Comparison of ENCODE assay signal across 8 cellular contexts in the genomic region with DNA sequence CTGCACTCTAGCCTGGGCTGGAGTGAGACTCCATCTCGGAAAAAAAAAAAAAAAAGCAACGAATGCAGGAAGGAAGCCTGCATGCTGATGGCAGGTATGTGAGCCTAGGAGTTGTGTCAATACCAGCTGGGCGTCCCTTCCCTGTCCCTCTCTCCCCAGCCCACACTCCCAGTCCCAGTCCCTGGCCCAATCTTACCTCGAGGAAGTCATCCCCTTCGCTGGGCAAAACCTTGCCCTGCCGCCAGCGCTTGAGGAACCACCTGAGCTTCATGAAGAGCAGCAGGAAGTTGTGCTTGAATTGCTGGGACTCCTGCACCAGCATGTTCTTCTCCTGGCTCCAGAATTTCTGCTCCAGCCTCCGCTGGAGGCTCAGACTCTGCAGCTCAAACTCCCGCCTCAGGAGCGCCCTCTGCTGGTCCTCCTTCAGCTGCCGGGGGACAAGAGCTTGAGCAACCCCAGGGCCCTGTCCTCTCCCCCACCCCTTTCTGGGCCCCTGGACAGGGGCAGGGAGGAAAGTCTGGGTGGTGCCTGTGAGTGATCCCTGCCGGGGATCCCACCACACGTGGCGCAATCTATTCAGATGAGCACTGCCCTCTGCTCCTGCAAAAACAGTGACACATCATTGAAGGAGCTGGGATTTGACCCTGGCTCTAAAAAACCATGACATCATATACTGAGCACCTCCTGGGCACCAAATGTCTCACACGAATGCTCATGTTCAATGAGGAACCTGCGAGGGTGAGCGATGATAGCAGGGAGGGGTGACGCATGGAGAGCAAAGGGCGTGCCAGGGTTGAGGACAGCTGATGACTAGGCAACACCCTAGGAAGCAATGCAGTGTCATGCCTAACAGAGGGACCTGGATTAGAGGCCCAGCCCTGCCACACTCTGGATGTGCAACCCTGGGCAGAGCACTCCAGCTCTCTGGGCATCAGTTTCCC.
DNase-seq lines count a peak whose midpoint lies in the region; ATAC-seq and TF ChIP-seq lines count a peak whose summit lies in the region.

No MANE protein-coding gene starts in this region.

- ATAC-seq in HG03039 (IDR thresholded peaks at IDR 0.05; ENCODE audit: unreplicated experiment) (no peak), HG02870 (IDR thresholded peaks at IDR 0.05; ENCODE audit: unreplicated experiment) (no peak)

- DNase-seq in HS-27A (ENCODE audit: low read depth) (peak; percentile 72), T-helper 9 cell (peak; percentile 76), astrocyte of the hippocampus (ENCODE audit: low read depth, low spot score) (peak; percentile 49), iPS-NIHi7 (ENCODE audit: extremely low spot score) (peak; percentile 85)
- peak; percentile 77 for DNase-seq in stimulated activated CD4-positive, alpha-beta T cell treated with anti-CD3 and anti-CD28 coated beads, Interleukin-1b, Interleukin-23, amount 100 ng/mL, for 48 hours

- H3K27ac ChIP-seq in C4-2B = no peak overlapping the region

- peak; percentile 90 for TF ChIP-seq CTCF in C4-2B (conservative IDR thresholded peaks at IDR 0.05)
